Comparison of ENCODE assay signal across 21 cellular contexts in genomic region chr2:214232266-214232665, GRCh38.
A peak's percentile ranks its signal among the peaks of the same experiment; 100 is the strongest.
DNase-seq lines count a peak whose midpoint lies in the region; ATAC-seq, FAIRE-seq and TF ChIP-seq lines count a peak whose summit lies in the region.
"Had no signal": no experiment of that assay in that cellular context is flagged by ENCODE, and none has a peak within 500 bp of the region (broad histone marks: within the 10 kb centered on the region; RNA-seq: fewer than 3 reads in every experiment).

No MANE protein-coding gene starts in this region.

- H3K9me3 Mint-ChIP-seq in astrocyte (ENCODE audit: unreplicated experiment), result peaks cover 3% of the 10 kb centered on the region

- no peaks in the 10 kb centered on the region; the same call in 1 of the 2 replicates for H3K9me2 ChIP-seq in GM23248 (ENCODE audit: insufficient read depth)

- H3F3A ChIP-seq in GM23248 (ENCODE audit: insufficient read depth), result no peaks in the 10 kb centered on the region

- H4K20me1 ChIP-seq in GM23248 (ENCODE audit: insufficient read depth) (no peaks in the 10 kb centered on the region), astrocyte (ENCODE audit: insufficient read depth, low read length) (no peaks in the 10 kb centered on the region)

- H3K36me3 Mint-ChIP-seq in astrocyte (ENCODE audit: low read depth, unreplicated experiment), result no peaks in the 10 kb centered on the region
- H3K36me3 Mint-ChIP-seq: CD14-positive monocyte had no signal

- TF ChIP-seq CTCF in AG10803 (conservative IDR thresholded peaks at IDR 0.05; ENCODE audit: low read length) (no peak), astrocyte (IDR thresholded peaks at IDR 0.05; ENCODE audit: insufficient read depth, low read depth, low read length) (no peak)

- no peak for ATAC-seq in HG03520 (IDR thresholded peaks at IDR 0.05; ENCODE audit: unreplicated experiment)
- ATAC-seq: GM12878 had no signal

- FAIRE-seq in astrocyte (lab: Jason Lieb, UNC), result no peak
- FAIRE-seq: GM12878, H1 had no signal

- peaks cover 1% of the 10 kb centered on the region for H3K4me1 Mint-ChIP-seq in astrocyte (ENCODE audit: low read depth, unreplicated experiment)
- H3K4me1 Mint-ChIP-seq: CD14-positive monocyte had no signal

- H3K9me3 ChIP-seq in GM23248 (ENCODE audit: low read depth), result no peaks in the 10 kb centered on the region
- H3K9me3 ChIP-seq in astrocyte (ENCODE audit: insufficient read depth, low read depth, low read length), result no peaks in the 10 kb centered on the region

- no peaks in the 10 kb centered on the region for H3K27me3 Mint-ChIP-seq in astrocyte (ENCODE audit: low read depth, unreplicated experiment)

- H3K9ac ChIP-seq in GM23248 (no peak overlapping the region), astrocyte (ENCODE audit: low read length) (no peak overlapping the region)

- H3K27ac Mint-ChIP-seq in astrocyte (ENCODE audit: unreplicated experiment), result no peak overlapping the region
- H3K27ac Mint-ChIP-seq: CD14-positive monocyte had no signal

- DNase-seq in AG10803 (ENCODE audit: low read depth) (peak; percentile 16), GM23248 (peak; percentile 66), astrocyte (ENCODE audit: low read depth) (peak; percentile 2), kidney tubule cell (ENCODE audit: low spot score) (peak; percentile 36), pons (ENCODE audit: low spot score) (no peak), cerebellar nuclear complex (lab: John Stamatoyannopoulos, UW) (no peak)
- DNase-seq in activated CD8-positive, alpha-beta memory T cell treated with anti-CD3 and anti-CD28 coated beads for 24 hours, result no peak
- DNase-seq: AML-193, DMS79 treated with DMSO at 0.1 percent for 48 hours, GDM1, NCI-H1417 treated with DMSO at 0.1 percent for 48 hours, NCI-H187 treated with DMSO at 0.1 percent for 48 hours, NCI-H2227 treated with DMSO at 0.1 percent for 48 hours, NCI-H510A treated with DMSO at 0.1 percent for 48 hours, NCI-H774, OCI-M1, Right ventricle myocardium superior had no signal

- H3K4me3 ChIP-seq in AG10803 (ENCODE audit: low read length) (no peak overlapping the region), GM23248 (no peak overlapping the region), astrocyte (ENCODE audit: insufficient read depth, low read depth, low read length) (no peak overlapping the region)
- H3K4me3 ChIP-seq: GM12878 had no signal

- H2AFZ ChIP-seq in GM23248 (no peak overlapping the region), astrocyte (ENCODE audit: low read depth, low read length) (no peak overlapping the region)

- no peak overlapping the region for H3K4me3 Mint-ChIP-seq in astrocyte (ENCODE audit: unreplicated experiment)
- H3K4me3 Mint-ChIP-seq: CD14-positive monocyte had no signal

- no peak overlapping the region for H3K27ac ChIP-seq in GM23248
- H3K27ac ChIP-seq in astrocyte (ENCODE audit: low read depth, low read length), result no peak overlapping the region

- WGBS in GM23248 (ENCODE audit: low coverage in 1 of 2, low lambda C conversion rate in 2 of 2, missing lambda C conversion rate in 2 of 2), 2 experiments, result 29 to 30% methylated on average over 2 of the region's 2 CpGs

- in situ Hi-C loops in GM23248 (cut with MboI), result no loop called here

- no peaks in the 10 kb centered on the region for H3K27me3 ChIP-seq in GM23248 (replicated peaks; ENCODE audit: insufficient read depth)
- H3K27me3 ChIP-seq in astrocyte (ENCODE audit: insufficient read depth, low read length), result no peaks in the 10 kb centered on the region

- H3K36me3 ChIP-seq in GM23248 (ENCODE audit: low read depth) (no peaks in the 10 kb centered on the region), astrocyte (ENCODE audit: insufficient read depth, low read length) (no peaks in the 10 kb centered on the region)

- peak overlapping the region; percentile 36 for H3K4me2 ChIP-seq in GM23248 (ENCODE audit: unreplicated experiment)
- no peak overlapping the region for H3K4me2 ChIP-seq in astrocyte (ENCODE audit: low read length)

- peaks cover 15% of the 10 kb centered on the region for H3K4me1 ChIP-seq in GM23248 (ENCODE audit: insufficient read depth)
- no peaks in the 10 kb centered on the region for H3K4me1 ChIP-seq in astrocyte (ENCODE audit: insufficient read depth, low read length)

- H3K79me2 ChIP-seq in GM23248 (ENCODE audit: insufficient read depth), result no peaks in the 10 kb centered on the region
- no peaks in the 10 kb centered on the region for H3K79me2 ChIP-seq in astrocyte (ENCODE audit: insufficient read depth, low read length)

Comparison
In these comparisons a context has a peak if more than half of its experiments do, and no peak if none do; other contexts are left out.
1. DNase-seq: peak in AG10803 (single experiment), GM23248 (single experiment), astrocyte (single experiment) and kidney tubule cell (single experiment); none in pons (single experiment), cerebellar nuclear complex (0 of 2) and activated CD8-positive, alpha-beta memory T cell treated with anti-CD3 and anti-CD28 coated beads for 24 hours (single experiment).